ENCODE assay signal across 19 cellular contexts in the genomic region with DNA sequence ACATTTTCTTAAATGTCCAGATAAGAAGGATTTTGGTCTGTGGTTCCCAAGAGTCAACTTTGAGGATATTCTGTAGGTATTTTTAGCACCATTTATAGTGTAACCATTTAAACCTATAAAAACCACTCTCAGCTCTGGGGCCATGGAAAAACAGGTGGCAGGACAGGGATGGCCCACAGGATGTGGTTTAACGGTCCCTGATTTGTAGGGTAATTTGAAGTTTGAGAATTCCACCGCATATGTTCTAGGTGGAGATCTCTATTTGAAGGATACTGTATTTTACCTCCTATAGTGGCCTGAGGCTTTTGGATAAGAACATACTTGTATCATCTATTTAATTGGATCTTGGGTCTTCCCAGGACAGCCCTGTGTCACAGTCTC.
DNase-seq lines count a peak whose midpoint lies in the region; TF ChIP-seq lines count a peak whose summit lies in the region.
"Had no signal": no experiment of that assay in that cellular context is flagged by ENCODE, and none has a peak within 500 bp of the region (broad histone marks: within the 10 kb centered on the region; RNA-seq: fewer than 3 reads in every experiment).

No MANE protein-coding gene starts in this region.

- H3K79me2 ChIP-seq in MM.1S (ENCODE audit: low read length), result peaks cover 73% of the 10 kb centered on the region
- H3K79me2 ChIP-seq in OCI-LY7 (ENCODE audit: insufficient read depth, low read depth, low read length), result no peaks in the 10 kb centered on the region

- peak overlapping the region in 8 of 11 experiments; percentile 49 to 91 (median 86); a peak in 15 of 22 replicates for H3K27ac ChIP-seq in BLaER1 treated with 17β-estradiol and CSF1 and Interleukin-3, amounts not matched to agents 10 nM and 100 nM
- H3K27ac ChIP-seq in MM.1S (ENCODE audit: low read length), result no peak overlapping the region; the same call in 1 of the 2 replicates
- peak overlapping the region; percentile 27 for H3K27ac ChIP-seq in OCI-LY7 (ENCODE audit: low read depth, low read length, poor library complexity, severe bottlenecking)
- H3K27ac ChIP-seq: A549, C4-2B, Peyer's patch had no signal

- no peak for DNase-seq in MM.1S
- DNase-seq in OCI-LY7 (ENCODE audit: low spot score), result peak; percentile 37
- DNase-seq in myocyte (ENCODE audit: low read depth), result peak; percentile 12
- no peak for DNase-seq in activated CD4-positive, alpha-beta T cell treated with anti-CD3 and anti-CD28 coated beads for 4 hours
- no peak for DNase-seq in NCI-H2171 treated with DMSO at 0.1 percent for 48 hours (lab: John Stamatoyannopoulos, UW)
- no peak for DNase-seq in D341Med (ENCODE audit: low spot score)
- DNase-seq: COR-L47, DMS153, EL, NCI-H1105, NCI-H1694, NCI-H2227 treated with DMSO at 0.1 percent for 48 hours, NCI-H524, Peyer's patch, Right ventricle myocardium superior, SK-N-SH had no signal

- CTCF ChIA-PET in OCI-LY7 (lab: Charles Lee; ENCODE audit: unreplicated experiment), result no interaction called here

- H3K9ac ChIP-seq in BLaER1 treated with 17β-estradiol and CSF1 and Interleukin-3, amounts not matched to agents 10 nM and 100 nM, result peak overlapping the region in 4 of 11 experiments; percentile 12 to 57 (median 30); a peak in 6 of 22 replicates
- H3K9ac ChIP-seq in MM.1S (ENCODE audit: low read length), result no peak overlapping the region
- H3K9ac ChIP-seq: SK-N-SH had no signal

- no peaks in the 10 kb centered on the region for H3K27me3 ChIP-seq in BLaER1 treated with 17β-estradiol and CSF1 and Interleukin-3, amounts not matched to agents 10 nM and 100 nM
- H3K27me3 ChIP-seq in MM.1S (replicated peaks; ENCODE audit: insufficient read depth, low read length), result no peaks in the 10 kb centered on the region
- H3K27me3 ChIP-seq: Peyer's patch had no signal

- intact Hi-C loops in OCI-LY7 (cut with micrococcal nuclease; ENCODE audit: unreplicated experiment), result no loop called here

- peak overlapping the region in 2 of 10 experiments; percentile 31 to 38; a peak in 4 of 20 replicates for H3K4me3 ChIP-seq in BLaER1 treated with 17β-estradiol and CSF1 and Interleukin-3, amounts not matched to agents 10 nM and 100 nM
- H3K4me3 ChIP-seq in MM.1S (ENCODE audit: low read length), result no peak overlapping the region
- peak overlapping the region; percentile 8 for H3K4me3 ChIP-seq in OCI-LY7 (ENCODE audit: low read depth, low read length, poor library complexity, severe bottlenecking)
- H3K4me3 ChIP-seq: A549, Peyer's patch had no signal

- H3F3A ChIP-seq in MM.1S (ENCODE audit: insufficient read depth, low read length), result peaks cover 10% of the 10 kb centered on the region

- H3K9me2 ChIP-seq in MM.1S (replicated peaks; ENCODE audit: insufficient read depth, low read length) (no peaks in the 10 kb centered on the region), OCI-LY7 (ENCODE audit: insufficient read depth, low read length) (no peaks in the 10 kb centered on the region)
- H3K9me2 ChIP-seq: SK-N-SH had no signal

- H3K4me2 ChIP-seq in BLaER1 treated with 17β-estradiol and CSF1 and Interleukin-3, amounts not matched to agents 10 nM and 100 nM, result peak overlapping the region; percentile 36 to 95 (median 81)
- H3K4me2 ChIP-seq in MM.1S (ENCODE audit: low read depth, low read length) (0 out of 2 replicates have a peak overlapping the region, but pooled peaks have one; percentile 1), OCI-LY7 (ENCODE audit: low read length) (peak overlapping the region; percentile 47)
- H3K4me2 ChIP-seq: A549, SK-N-SH had no signal

- POLR2A ChIA-PET in OCI-LY7 (lab: Charles Lee), result interaction anchor here (0.9 kb wide), 1 partner anchor 26 kb away, joined by 3 read pairs; no protein-coding TSS in a partner anchor

- H3K36me3 ChIP-seq in BLaER1 treated with 17β-estradiol and CSF1 and Interleukin-3, amounts not matched to agents 10 nM and 100 nM, result no peaks in the 10 kb centered on the region
- H3K36me3 ChIP-seq in MM.1S (replicated peaks; ENCODE audit: insufficient read depth, low read length), result no peaks in the 10 kb centered on the region
- H3K36me3 ChIP-seq in OCI-LY7 (ENCODE audit: insufficient read depth, low read length), result no peaks in the 10 kb centered on the region
- H3K36me3 ChIP-seq: Peyer's patch had no signal

- no peaks in the 10 kb centered on the region for H4K20me1 ChIP-seq in BLaER1 treated with 17β-estradiol and CSF1 and Interleukin-3, amounts not matched to agents 10 nM and 100 nM
- no peaks in the 10 kb centered on the region for H4K20me1 ChIP-seq in MM.1S (ENCODE audit: insufficient read depth, low read length)
- H4K20me1 ChIP-seq in OCI-LY7 (ENCODE audit: insufficient read depth, low read length), result no peaks in the 10 kb centered on the region

- TF ChIP-seq CTCF in MM.1S (IDR thresholded peaks at IDR 0.05; ENCODE audit: low read length), result no peak
- no peak for TF ChIP-seq CTCF in OCI-LY7 (conservative IDR thresholded peaks at IDR 0.05; ENCODE audit: low read length)

- peaks cover 51 to 80% (median 76%) of the 10 kb centered on the region in 10 experiments for H3K4me1 ChIP-seq in BLaER1 treated with 17β-estradiol and CSF1 and Interleukin-3, amounts not matched to agents 10 nM and 100 nM
- peaks cover 66% of the 10 kb centered on the region for H3K4me1 ChIP-seq in MM.1S (ENCODE audit: low read length)
- peaks cover 61% of the 10 kb centered on the region for H3K4me1 ChIP-seq in OCI-LY7 (ENCODE audit: insufficient read depth, low read length, poor library complexity, severe bottlenecking)
- H3K4me1 ChIP-seq: A549 had no signal

- H2AFZ ChIP-seq in MM.1S (ENCODE audit: low read length) (no peak overlapping the region), OCI-LY7 (ENCODE audit: low read length) (no peak overlapping the region; the same call in 1 of the 2 replicates)

- BruUV-seq in OCI-LY7 (replicated peaks; lab: Mats Ljungman, UMichigan), result no TSS peak

- H3K9me3 ChIP-seq in BLaER1 treated with 17β-estradiol and CSF1 and Interleukin-3, amounts not matched to agents 10 nM and 100 nM (replicated peaks in 1 of 11), result peaks cover 1 to 12% (median 3%) of the 10 kb centered on the region in 11 experiments; a peak in 17 of 22 replicates
- H3K9me3 ChIP-seq in MM.1S (replicated peaks; ENCODE audit: insufficient read depth, low read length), result no peaks in the 10 kb centered on the region
- no peaks in the 10 kb centered on the region for H3K9me3 ChIP-seq in OCI-LY7 (ENCODE audit: low read length)
- H3K9me3 ChIP-seq: A549, Peyer's patch, SK-N-SH had no signal

Comparison
In these comparisons a context has a peak if more than half of its experiments do, and no peak if none do; other contexts are left out.
1. H3K4me2 ChIP-seq: peak in every context shown above with its lines; median percentile 81 in BLaER1 treated with 17β-estradiol and CSF1 and Interleukin-3, amounts not matched to agents 10 nM and 100 nM; 47 in OCI-LY7; 1 in MM.1S.
2. DNase-seq: peak in OCI-LY7 (single experiment) and myocyte (single experiment); none in MM.1S (single experiment), activated CD4-positive, alpha-beta T cell treated with anti-CD3 and anti-CD28 coated beads for 4 hours (0 of 2), NCI-H2171 treated with DMSO at 0.1 percent for 48 hours (single experiment) and D341Med (single experiment).